Comparison of ENCODE assay signal across 8 cellular contexts in genomic region chr16:69186642-69187386, GRCh38. TPM values are rescaled to one million over a fixed set of nuclear protein-coding genes. Genes with fewer than 3 reads are reported as not detected.
A peak's percentile ranks its signal among the peaks of the same experiment; 100 is the strongest.
DNase-seq lines count a peak whose midpoint lies in the region; ATAC-seq and TF ChIP-seq lines count a peak whose summit lies in the region.

SNTB2 (plus strand) TSS chr16:69187164; CDS start chr16:69187167, 3 bp downstream.

- H3K4me1 ChIP-seq in Loucy (ENCODE audit: insufficient read depth, low read length, poor library complexity, severe bottlenecking) (peaks cover 35% of the 10 kb centered on the region), gastroesophageal sphincter (peaks cover 3 to 68% (median 31%) of the 10 kb centered on the region in 3 donors), neutrophil (ENCODE audit: control insufficient read depth in 1 of 2, insufficient read depth in 1 of 2, low read depth in 1 of 2, low read length in 1 of 2) (peaks cover 51 to 53% of the 10 kb centered on the region in 2 experiments), suprapubic skin (peaks cover 57% of the 10 kb centered on the region)

- no peaks in the 10 kb centered on the region for H3K9me2 ChIP-seq in Loucy (replicated peaks; ENCODE audit: low read depth, low read length)

- H3K27me3 ChIP-seq in Loucy (ENCODE audit: insufficient read depth, low read length, poor library complexity, severe bottlenecking) (no peaks in the 10 kb centered on the region), gastroesophageal sphincter (no peaks in the 10 kb centered on the region), neutrophil (peaks cover 13% of the 10 kb centered on the region), suprapubic skin (no peaks in the 10 kb centered on the region)

- no peaks in the 10 kb centered on the region for H3K9me3 ChIP-seq in Loucy (ENCODE audit: insufficient read depth, low read depth, low read length)
- no peaks in the 10 kb centered on the region for H3K9me3 ChIP-seq in gastroesophageal sphincter
- H3K9me3 ChIP-seq in neutrophil: no peaks in the 10 kb centered on the region
- no peaks in the 10 kb centered on the region for H3K9me3 ChIP-seq in suprapubic skin

- H3K27ac ChIP-seq in gastroesophageal sphincter (peak within 1 kb of the TSS; percentile 70 to 99 (median 96)), neutrophil (peak within 1 kb of the TSS; percentile 97), suprapubic skin (peak within 1 kb of the TSS; percentile 97)

- peak; percentile 85 to 86 for TF ChIP-seq POLR2A in gastroesophageal sphincter (IDR thresholded peaks at IDR 0.05)
- peak; percentile 72 to 85 for TF ChIP-seq POLR2A in suprapubic skin (IDR thresholded peaks at IDR 0.05)

- H3K4me1 Mint-ChIP-seq in activated naive CD4-positive, alpha-beta T cell treated with anti-CD3 and anti-CD28 coated beads, Interleukin-2, amount 10 ng/mL, durations not matched to agents 7 days and 5 days: peaks cover 48% of the 10 kb centered on the region

- peaks cover 4% of the 10 kb centered on the region for H3K27me3 Mint-ChIP-seq in activated naive CD4-positive, alpha-beta T cell treated with anti-CD3 and anti-CD28 coated beads, Interleukin-2, amount 10 ng/mL, durations not matched to agents 7 days and 5 days

- no peaks in the 10 kb centered on the region for H3K9me3 Mint-ChIP-seq in activated naive CD4-positive, alpha-beta T cell treated with anti-CD3 and anti-CD28 coated beads, Interleukin-2, amount 10 ng/mL, durations not matched to agents 7 days and 5 days

- peak within 1 kb of the TSS; percentile 92 for H3K4me3 ChIP-seq in Loucy (ENCODE audit: low read length, poor library complexity, severe bottlenecking)
- peak within 1 kb of the TSS; percentile 80 to 91 for H3K4me3 ChIP-seq in gastroesophageal sphincter
- peak within 1 kb of the TSS; percentile 81 to 89 for H3K4me3 ChIP-seq in neutrophil (ENCODE audit: low read depth in 1 of 2, low read length in 1 of 2)
- H3K4me3 ChIP-seq in suprapubic skin: peak within 1 kb of the TSS; percentile 87

- WGBS in gastroesophageal sphincter (ENCODE audit: low coverage in 1 of 2), 2 donors: 0% methylated on average over 7 of the region's 59 CpGs; no CpG with 5 or more reads in 1 of the 2 donors
- 7% methylated on average over 7 of the region's 59 CpGs for WGBS in suprapubic skin

- in situ Hi-C loops in G401 (cut with HindIII; ENCODE audit: low sequenced_read_pairs) (no loop called here), SK-MEL-5 (cut with HindIII; ENCODE audit: low pct_unique_long_range_greater_than_20kb, low sequenced_read_pairs) (no loop called here)

- H3K36me3 Mint-ChIP-seq in activated naive CD4-positive, alpha-beta T cell treated with anti-CD3 and anti-CD28 coated beads, Interleukin-2, amount 10 ng/mL, durations not matched to agents 7 days and 5 days: peaks cover 4% of the 10 kb centered on the region

- CTCF ChIA-PET in activated naive CD4-positive, alpha-beta T cell treated with anti-CD3 and anti-CD28 coated beads, Interleukin-2, amount 10 ng/mL, durations not matched to agents 7 days and 5 days (lab: Charles Lee): interaction anchor here (0.6 to 2.0 kb wide), 4 partner anchors 20 to 99 kb away, joined by 3 to 9 read pairs (median 6); no protein-coding TSS in a partner anchor

- TF ChIP-seq CTCF in Loucy (conservative IDR thresholded peaks at IDR 0.05; ENCODE audit: low read length) (no peak), gastroesophageal sphincter (IDR thresholded peaks at IDR 0.05) (no peak), neutrophil (IDR thresholded peaks at IDR 0.05) (no peak), suprapubic skin (IDR thresholded peaks at IDR 0.05) (no peak)

- peak within 1 kb of the TSS; percentile 64 for H3K9ac ChIP-seq in Loucy (ENCODE audit: low read depth, low read length, poor library complexity, severe bottlenecking)

- H3K36me3 ChIP-seq in Loucy (ENCODE audit: insufficient read depth, low read length) (no peaks in the 10 kb centered on the region), gastroesophageal sphincter (no peaks in the 10 kb centered on the region), neutrophil (no peaks in the 10 kb centered on the region), suprapubic skin (no peaks in the 10 kb centered on the region)

- H3F3A ChIP-seq in Loucy (ENCODE audit: low read depth): peaks cover 11% of the 10 kb centered on the region; the same call in 1 of the 2 replicates

- H3K4me3 Mint-ChIP-seq in activated naive CD4-positive, alpha-beta T cell treated with anti-CD3 and anti-CD28 coated beads, Interleukin-2, amount 10 ng/mL, durations not matched to agents 7 days and 5 days: peak within 1 kb of the TSS; percentile 95

- TF ChIP-seq EP300 in gastroesophageal sphincter (IDR thresholded peaks at IDR 0.05) (no peak), suprapubic skin (IDR thresholded peaks at IDR 0.05) (no peak)

- peak within 1 kb of the TSS; percentile 91 for H3K4me2 ChIP-seq in Loucy (ENCODE audit: low read depth, low read length, poor library complexity, severe bottlenecking)

- peaks cover 29% of the 10 kb centered on the region for H3K79me2 ChIP-seq in Loucy (ENCODE audit: insufficient read depth, low read length)

- DNase-seq in G401 (ENCODE audit: low spot score) (peak; percentile 92), H4 (ENCODE audit: low spot score) (peak; percentile 70), SK-MEL-5 (ENCODE audit: low read depth, low spot score) (peak; percentile 88), suprapubic skin (ENCODE audit: low spot score in 2 of 2) (peak; percentile 96 to 97)
- DNase-seq in activated naive CD4-positive, alpha-beta T cell treated with anti-CD3 and anti-CD28 coated beads, Interleukin-2, amount 10 ng/mL, durations not matched to agents 7 days and 5 days: peak; percentile 92

- H4K20me1 ChIP-seq in Loucy (ENCODE audit: insufficient read depth, low read length, poor library complexity, severe bottlenecking): peaks cover 28% of the 10 kb centered on the region

- H2AFZ ChIP-seq in Loucy (ENCODE audit: low read length): peak within 1 kb of the TSS; percentile 97

- peak; percentile 96 for ATAC-seq in gastroesophageal sphincter

- peak within 1 kb of the TSS; percentile 100 for H3K27ac Mint-ChIP-seq in activated naive CD4-positive, alpha-beta T cell treated with anti-CD3 and anti-CD28 coated beads, Interleukin-2, amount 10 ng/mL, durations not matched to agents 7 days and 5 days

RNA-seq across cellular contexts. Expression of gene SNTB2, which starts in this region (rescaled TPM):
- total RNA-seq in G401 (2014; rRNA removed; shearing (Covaris generic)): 13.9 and 36.0 TPM in 2 replicates
- total RNA-seq in H4 (2014; rRNA removed; shearing (Covaris generic)): 15.1 and 22.4 TPM in 2 replicates
- total RNA-seq in SK-MEL-5 (2014; rRNA removed; shearing (Covaris generic)): 9.1 and 9.7 TPM in 2 replicates
- polyA plus RNA-seq in SK-MEL-5 (2015; cell fraction: cytosol; rRNA removed): 8.7 and 17.8 TPM in 2 replicates
- polyA plus RNA-seq in SK-MEL-5 (2015; cell fraction: nucleus; rRNA removed): 21.6 and 23.7 TPM in 2 replicates
- total RNA-seq in gastroesophageal sphincter (100 to 1,000 TPM in 1 of 4 donors, 10 to 100 TPM in 3; 39.1 to 137 (median 43.0) TPM), suprapubic skin (10 to 100 TPM; 35.8 to 81.6 (median 57.8) TPM)

Comparison
In these comparisons a context has a peak if more than half of its experiments do, and no peak if none do; other contexts are left out.
1. Peak in every context shown above with its lines: DNase-seq, ATAC-seq, H3K4me3 ChIP-seq and H3K27ac ChIP-seq.